In genomic region chr14:22887990-22888378, GRCh38 we compare ENCODE assay signal across 8 cellular contexts. TPM values are rescaled to one million over a fixed set of nuclear protein-coding genes. Genes with fewer than 3 reads are reported as not detected.
DNase-seq lines count a peak whose midpoint lies in the region; ATAC-seq, FAIRE-seq and TF ChIP-seq lines count a peak whose summit lies in the region.

No MANE protein-coding gene starts in this region.

- H3K79me1 ChIP-seq in trophoblast cell (ENCODE audit: low read length) = peaks cover 10% of the 10 kb centered on the region

- H3K9me3 ChIP-seq in NT2/D1 (ENCODE audit: insufficient read depth, low read length) (no peaks in the 10 kb centered on the region), mammary epithelial cell (replicated peaks; ENCODE audit: insufficient read depth, low read length) (no peaks in the 10 kb centered on the region), trophoblast cell (ENCODE audit: insufficient read depth, low read depth, low read length) (no peaks in the 10 kb centered on the region)

- no peaks in the 10 kb centered on the region; the same call in none of the 2 replicates for H3F3A ChIP-seq in GM23338 (replicated peaks; ENCODE audit: low read depth)

- H3K4me3 ChIP-seq in GM23338 = peak overlapping the region; percentile 67; the same call in 1 of the 2 replicates
- H3K4me3 ChIP-seq in NT2/D1 (ENCODE audit: insufficient read length, low read depth) = peak overlapping the region; percentile 41
- peak overlapping the region; percentile 49 to 61 (median 50) for H3K4me3 ChIP-seq in mammary epithelial cell (replicated peaks in 1 of 3; ENCODE audit: insufficient read depth in 1 of 3, low read depth in 2 of 3, low read length in 3 of 3)
- H3K4me3 ChIP-seq in trophoblast cell (ENCODE audit: low read depth, low read length) = no peak overlapping the region

- peaks cover 31% of the 10 kb centered on the region for H3K4me1 Mint-ChIP-seq in GM23338

- no peak overlapping the region for H3K23ac ChIP-seq in trophoblast cell (ENCODE audit: low read length)

- intact Hi-C loops in mammary epithelial cell (cut with micrococcal nuclease) = loop anchor here (1.0 to 2.0 kb wide), 2 partner anchors 10 to 15 kb away; no protein-coding TSS in a partner anchor

- FAIRE-seq in GM12892 (lab: Jason Lieb, UNC) = peak; percentile 88

- no peak overlapping the region for H2BK5ac ChIP-seq in trophoblast cell (ENCODE audit: low read depth, low read length, poor library complexity)

- peak overlapping the region; percentile 51 for H4K91ac ChIP-seq in trophoblast cell (ENCODE audit: low read depth, low read length)

- peaks cover 9% of the 10 kb centered on the region; the same call in 2 of the 3 replicates for H3K36me3 Mint-ChIP-seq in GM23338 (ENCODE audit: low read depth)

- no peak overlapping the region for H3K27ac ChIP-seq in GM23338 (ENCODE audit: low read depth)
- no peak overlapping the region for H3K27ac ChIP-seq in mammary epithelial cell (ENCODE audit: insufficient read depth, low read depth, low read length)
- no peak overlapping the region for H3K27ac ChIP-seq in trophoblast cell (ENCODE audit: low read depth, low read length)

- dilution Hi-C loops in mammary epithelial cell (cut with HindIII; ENCODE audit: low sequenced_read_pairs) = no loop called here

- H4K20me1 ChIP-seq in GM23338 (replicated peaks; ENCODE audit: insufficient read depth) (no peaks in the 10 kb centered on the region), mammary epithelial cell (ENCODE audit: insufficient read depth, low read length) (no peaks in the 10 kb centered on the region)

- in situ Hi-C loops in mammary epithelial cell (cut with MboI; ENCODE audit: low sequenced_read_pairs in 2 of 2) = no loop called here

- CTCF ChIA-PET in mammary epithelial cell (lab: Charles Lee; ENCODE audit: low non-redundant PET) = no interaction called here

- peaks cover 16% of the 10 kb centered on the region; the same call in 1 of the 2 replicates for H3K4me1 ChIP-seq in GM23338 (ENCODE audit: insufficient read depth)
- H3K4me1 ChIP-seq in NT2/D1 (ENCODE audit: insufficient read depth, insufficient read length) = peaks cover 31% of the 10 kb centered on the region
- peaks cover 30% of the 10 kb centered on the region for H3K4me1 ChIP-seq in mammary epithelial cell (ENCODE audit: insufficient read depth, low read length)
- H3K4me1 ChIP-seq in trophoblast cell (ENCODE audit: control insufficient read depth in 1 of 2, insufficient read depth in 2 of 2, low read length in 2 of 2) = peaks cover 8 to 12% of the 10 kb centered on the region in 2 experiments

- no peak overlapping the region for H3K4ac ChIP-seq in trophoblast cell (ENCODE audit: low read depth, low read length)

- no peak overlapping the region for H2AFZ ChIP-seq in GM23338
- peak overlapping the region; percentile 93 for H2AFZ ChIP-seq in mammary epithelial cell (ENCODE audit: low read depth, low read length)
- peak overlapping the region; percentile 5 for H2AFZ ChIP-seq in trophoblast cell (ENCODE audit: insufficient read depth, low read length, poor library complexity)

- no peaks in the 10 kb centered on the region for H3K9me2 ChIP-seq in GM23338 (ENCODE audit: insufficient read depth)

- H3K27me3 ChIP-seq in GM23338 (ENCODE audit: insufficient read depth) (peaks cover 17% of the 10 kb centered on the region), NT2/D1 (ENCODE audit: insufficient read depth, insufficient read length) (peaks cover 22% of the 10 kb centered on the region), mammary epithelial cell (ENCODE audit: insufficient read depth, low read length) (no peaks in the 10 kb centered on the region), trophoblast cell (ENCODE audit: insufficient read depth, low read length) (no peaks in the 10 kb centered on the region)

- H3K9me3 Mint-ChIP-seq in GM23338 = no peaks in the 10 kb centered on the region; the same call in 2 of the 3 replicates

- no peak for DNase-seq in GM12892 (ENCODE audit: insufficient read length)
- DNase-seq in GM23338 (ENCODE audit: low spot score) = no peak
- no peak for DNase-seq in NT2/D1 (ENCODE audit: low read depth, low spot score)
- no peak for DNase-seq in mammary epithelial cell
- DNase-seq in trophoblast cell = no peak
- DNase-seq in NCI-H748 treated with DMSO at 0.1 percent for 48 hours (lab: John Stamatoyannopoulos, UW) = no peak
- no peak for DNase-seq in cerebellar nuclear complex (lab: John Stamatoyannopoulos, UW)
- no peak for DNase-seq in SIG-M5 treated with dmso at 0.1 percent for 504 hours (lab: John Stamatoyannopoulos, UW; ENCODE audit: unreplicated experiment)

- 41% methylated on average over 4 of the region's 5 CpGs for WGBS in mammary epithelial cell (ENCODE audit: low coverage, missing lambda C conversion rate)
- no CpG with 5 or more reads among the region's 5 CpGs for WGBS in trophoblast cell (ENCODE audit: extremely low coverage, insufficient coverage, insufficient read length)

- no peaks in the 10 kb centered on the region for H3K79me2 ChIP-seq in GM23338 (replicated peaks; ENCODE audit: insufficient read depth)
- no peaks in the 10 kb centered on the region for H3K79me2 ChIP-seq in mammary epithelial cell (ENCODE audit: insufficient read depth, low read length)
- no peaks in the 10 kb centered on the region for H3K79me2 ChIP-seq in trophoblast cell (ENCODE audit: control insufficient read depth, insufficient read depth, low read length, poor library complexity)

- no peaks in the 10 kb centered on the region for H3K36me3 ChIP-seq in GM23338 (ENCODE audit: insufficient read depth)
- no peaks in the 10 kb centered on the region for H3K36me3 ChIP-seq in NT2/D1 (ENCODE audit: insufficient read depth, insufficient read length, low read length)
- H3K36me3 ChIP-seq in mammary epithelial cell (ENCODE audit: insufficient read depth, low read length) = no peaks in the 10 kb centered on the region
- peaks cover 0 to 3% of the 10 kb centered on the region in 2 experiments for H3K36me3 ChIP-seq in trophoblast cell (ENCODE audit: control insufficient read depth in 1 of 2, insufficient read depth in 2 of 2, low read length in 2 of 2)

- H3K14ac ChIP-seq in trophoblast cell (ENCODE audit: low read length) = no peak overlapping the region

- no peak for ATAC-seq in GM23338

- H4K12ac ChIP-seq in trophoblast cell (ENCODE audit: low read depth, low read length) = peak overlapping the region; percentile 26

- peak overlapping the region; percentile 57 for H2AK5ac ChIP-seq in trophoblast cell (ENCODE audit: low read length)

- no peak overlapping the region for H2BK120ac ChIP-seq in trophoblast cell (ENCODE audit: insufficient read depth, low read length, poor library complexity)

- H3K4me3 Mint-ChIP-seq in GM23338 = peak overlapping the region; percentile 93

- H3K9ac ChIP-seq in NT2/D1 (ENCODE audit: insufficient read length, low read depth) = peak overlapping the region; percentile 54
- H3K9ac ChIP-seq in mammary epithelial cell (ENCODE audit: insufficient read depth, low read length) = no peak overlapping the region
- no peak overlapping the region for H3K9ac ChIP-seq in trophoblast cell (ENCODE audit: low read length)

- peak overlapping the region; percentile 82 for H3K4me2 ChIP-seq in GM23338
- peak overlapping the region; percentile 81 for H3K4me2 ChIP-seq in mammary epithelial cell (ENCODE audit: insufficient read depth, low read depth, low read length)
- H3K4me2 ChIP-seq in trophoblast cell (ENCODE audit: low read length) = peak overlapping the region; percentile 73

- H4K8ac ChIP-seq in trophoblast cell (ENCODE audit: low read depth, low read length) = peak overlapping the region; percentile 63

- H2BK12ac ChIP-seq in trophoblast cell (ENCODE audit: low read length) = no peak overlapping the region

- H3K18ac ChIP-seq in trophoblast cell (ENCODE audit: low read length) = no peak overlapping the region

- no peak overlapping the region for H3K27ac Mint-ChIP-seq in GM23338

- TF ChIP-seq POLR2A in GM12892 (IDR thresholded peaks at IDR 0.05; ENCODE audit: low read depth, low read length) = no peak; the same call in 1 of the 2 replicates

- H3K27me3 Mint-ChIP-seq in GM23338 (ENCODE audit: insufficient read depth, low read depth, poor library complexity) = peaks cover 29% of the 10 kb centered on the region

- TF ChIP-seq CTCF in GM23338 (conservative IDR thresholded peaks at IDR 0.05; ENCODE audit: low read depth in 2 of 2) (no peak), mammary epithelial cell (conservative IDR thresholded peaks at IDR 0.05 in 1 of 2, IDR thresholded peaks at IDR 0.05 in 1 of 2; ENCODE audit: extremely low read depth in 1 of 2, insufficient read depth in 1 of 2, low read depth in 1 of 2, low read length in 2 of 2) (no peak)

- BruUV-seq in mammary epithelial cell (replicated peaks; lab: Mats Ljungman, UMichigan) = no TSS peak

RNA-seq across cellular contexts. Expression of gene REM2, which starts 5.0 kb away (rescaled TPM):
- polyA plus RNA-seq in GM12892 (2012; ENCODE audit: missing spikeins) = 0.98 TPM
- 0.31 and 1.2 TPM in 2 replicates for total RNA-seq in GM23338 (2014; rRNA removed; shearing (Covaris generic))
- polyA plus RNA-seq in GM23338 (2016; fragmentation: Nextera tagmentation; extraction: Ambion mirVana) (2.9 and 3.0 TPM in 2 replicates), mammary epithelial cell (0.09 TPM)
- total RNA-seq in mammary epithelial cell = under 1 TPM; 0.33 to 0.40 TPM
- polyA minus RNA-seq in mammary epithelial cell = not detected
- 0.72 and 0.82 TPM in 2 replicates for polyA plus RNA-seq in trophoblast cell (2013)

RNA-seq across cellular contexts. Expression of gene LRP10, which starts 16.4 kb away (rescaled TPM):
- polyA plus RNA-seq in GM12892 (2012; ENCODE audit: missing spikeins) = 15.5 TPM
- 16.5 and 18.1 TPM in 2 replicates for total RNA-seq in GM23338 (2014; rRNA removed; shearing (Covaris generic))
- polyA plus RNA-seq in GM23338 (2016; fragmentation: Nextera tagmentation; extraction: Ambion mirVana) (5.4 and 6.4 TPM in 2 replicates), mammary epithelial cell (110 TPM)
- 100 to 1,000 TPM; 122 to 134 TPM for total RNA-seq in mammary epithelial cell
- polyA minus RNA-seq in mammary epithelial cell = 360 TPM
- 32.8 and 36.9 TPM in 2 replicates for polyA plus RNA-seq in trophoblast cell (2013)

RNA-seq across cellular contexts. Expression of gene RBM23, which starts 31.0 kb away (rescaled TPM):
- 30.0 TPM for polyA plus RNA-seq in GM12892 (2012; ENCODE audit: missing spikeins)
- 52.8 and 1,081 TPM in 2 replicates for total RNA-seq in GM23338 (2014; rRNA removed; shearing (Covaris generic))
- polyA plus RNA-seq in GM23338 (2016; fragmentation: Nextera tagmentation; extraction: Ambion mirVana) (14.4 and 15.2 TPM in 2 replicates), mammary epithelial cell (52.0 TPM)
- total RNA-seq in mammary epithelial cell = 10 to 100 TPM; 38.7 to 55.8 TPM
- 53.5 TPM for polyA minus RNA-seq in mammary epithelial cell
- polyA plus RNA-seq in trophoblast cell (2013) = 58.8 and 61.4 TPM in 2 replicates

RNA-seq across cellular contexts. Expression of gene PRMT5, which starts 41.2 kb away (rescaled TPM):
- polyA plus RNA-seq in GM12892 (2012; ENCODE audit: missing spikeins) = 80.7 TPM
- 123 and 124 TPM in 2 replicates for total RNA-seq in GM23338 (2014; rRNA removed; shearing (Covaris generic))
- polyA plus RNA-seq in GM23338 (2016; fragmentation: Nextera tagmentation; extraction: Ambion mirVana) (68.8 and 74.5 TPM in 2 replicates), mammary epithelial cell (217 TPM)
- total RNA-seq in mammary epithelial cell = 100 to 1,000 TPM in 1 of 2 donors, 10 to 100 TPM in 1; 61.3 to 120 TPM
- polyA minus RNA-seq in mammary epithelial cell = 327 TPM
- 58.2 and 61.0 TPM in 2 replicates for polyA plus RNA-seq in trophoblast cell (2013)

RNA-seq across cellular contexts. Expression of gene MMP14, which starts 51.6 kb away (rescaled TPM):
- 0.74 TPM for polyA plus RNA-seq in GM12892 (2012; ENCODE audit: missing spikeins)
- 48.9 and 56.4 TPM in 2 replicates for total RNA-seq in GM23338 (2014; rRNA removed; shearing (Covaris generic))
- polyA plus RNA-seq in GM23338 (2016; fragmentation: Nextera tagmentation; extraction: Ambion mirVana) = 6.5 and 7.0 TPM in 2 replicates
- total RNA-seq in mammary epithelial cell = 100 to 1,000 TPM; 525 to 766 TPM
- polyA plus RNA-seq in mammary epithelial cell = 351 TPM
- 343 TPM for polyA minus RNA-seq in mammary epithelial cell
- 1,258 and 1,302 TPM in 2 replicates for polyA plus RNA-seq in trophoblast cell (2013)
